In genomic region chr2:218368150-218368528, GRCh38 we compare ENCODE assay signal across 10 cellular contexts. TPM values are rescaled to one million over a fixed set of nuclear protein-coding genes. Genes with fewer than 3 reads are reported as not detected.
DNase-seq lines count a peak whose midpoint lies in the region; ATAC-seq and TF ChIP-seq lines count a peak whose summit lies in the region.
"Had no signal": no experiment of that assay in that cellular context is flagged by ENCODE, and none has a peak within 500 bp of the region (broad histone marks: within the 10 kb centered on the region; RNA-seq: fewer than 3 reads in every experiment).

No MANE protein-coding gene starts in this region.

- ATAC-seq in HG03442 (IDR thresholded peaks at IDR 0.05; ENCODE audit: unreplicated experiment) (no peak), GM19023 (IDR thresholded peaks at IDR 0.05; ENCODE audit: unreplicated experiment) (no peak)

- no TSS peak for BruUV-seq in MCF 10A (replicated peaks; lab: Mats Ljungman, UMichigan)

- no peaks in the 10 kb centered on the region for H3K4me1 Mint-ChIP-seq in MCF 10A (ENCODE audit: insufficient read depth, unreplicated experiment)

- POLR2A ChIA-PET in MCF 10A (lab: Yijun Ruan, JAX) = interaction anchor here (0.6 kb wide), 1 partner anchor 16 kb away, joined by 3 read pairs; no protein-coding TSS in a partner anchor

- H3K36me3 Mint-ChIP-seq in MCF 10A (ENCODE audit: insufficient read depth, unreplicated experiment) = no peaks in the 10 kb centered on the region

- no peaks in the 10 kb centered on the region for H3K36me3 ChIP-seq in breast epithelium
- H3K36me3 ChIP-seq in uterus = no peaks in the 10 kb centered on the region

- no peak for TF ChIP-seq CTCF in breast epithelium (IDR thresholded peaks at IDR 0.05)
- TF ChIP-seq CTCF in MCF 10A (IDR thresholded peaks at IDR 0.05; ENCODE audit: unreplicated experiment) = no peak
- no peak for TF ChIP-seq CTCF in uterus (IDR thresholded peaks at IDR 0.05)

- H3K27ac Mint-ChIP-seq in MCF 10A (ENCODE audit: low read depth, unreplicated experiment) = no peak overlapping the region

- H3K4me1 ChIP-seq in breast epithelium = no peaks in the 10 kb centered on the region
- peaks cover 90% of the 10 kb centered on the region for H3K4me1 ChIP-seq in mononuclear cell (ENCODE audit: insufficient read depth, low read length)
- no peaks in the 10 kb centered on the region for H3K4me1 ChIP-seq in uterus

- no peak for TF ChIP-seq POLR2A in breast epithelium (IDR thresholded peaks at IDR 0.05)
- no peak for TF ChIP-seq POLR2A in uterus (IDR thresholded peaks at IDR 0.05)

- H3K4me3 ChIP-seq in breast epithelium (peak overlapping the region; percentile 42 to 86 (median 65)), mononuclear cell (ENCODE audit: low read length) (peak overlapping the region; percentile 49), uterus (peak overlapping the region; percentile 44 to 45)

- no peaks in the 10 kb centered on the region for H3K9me3 Mint-ChIP-seq in MCF 10A (ENCODE audit: unreplicated experiment)

- CTCF ChIA-PET in MCF 10A (lab: Yijun Ruan, JAX) = interaction anchor here (0.6 to 1.0 kb wide), 3 partner anchors 14 to 1877 kb away, joined by 3 to 6 read pairs (median 3); no protein-coding TSS in a partner anchor

- intact Hi-C loops in breast epithelium (cut with DNase I; ENCODE audit: low total_unique reads) = no loop called here
- intact Hi-C loops in MCF 10A (cut with micrococcal nuclease) = no loop called here
- intact Hi-C loops in uterus (cut with DNase I; ENCODE audit: low total_unique reads) = no loop called here

- DNase-seq in breast epithelium (ENCODE audit: low spot score in 2 of 2) (no peak), MCF 10A (ENCODE audit: unreplicated experiment) (no peak), caudate nucleus (lab: John Stamatoyannopoulos, UW) (no peak), uterus (no peak), SIG-M5 (lab: John Stamatoyannopoulos, UW) (no peak)
- DNase-seq: DND-41 had no signal

- H3K27me3 ChIP-seq in breast epithelium (no peaks in the 10 kb centered on the region), mononuclear cell (ENCODE audit: insufficient read depth, low read length) (no peaks in the 10 kb centered on the region), uterus (no peaks in the 10 kb centered on the region)

- H3K9me3 ChIP-seq in breast epithelium = peaks cover 0 to 7% of the 10 kb centered on the region in 2 donors
- H3K9me3 ChIP-seq in mononuclear cell (ENCODE audit: low read depth, low read length) = no peaks in the 10 kb centered on the region
- H3K9me3 ChIP-seq in uterus = peaks cover 0 to 4% of the 10 kb centered on the region in 2 donors

- peaks cover 14% of the 10 kb centered on the region for H3K27me3 Mint-ChIP-seq in MCF 10A (ENCODE audit: insufficient read depth, unreplicated experiment)

- no peak overlapping the region for H3K4me3 Mint-ChIP-seq in MCF 10A (ENCODE audit: unreplicated experiment)

- H3K27ac ChIP-seq in breast epithelium = peak overlapping the region; percentile 93 to 99
- H3K27ac ChIP-seq in caudate nucleus (ENCODE audit: low read depth, low read length) = peak overlapping the region; percentile 86
- peak overlapping the region; percentile 88 to 95 for H3K27ac ChIP-seq in uterus

RNA-seq across cellular contexts. Expression of gene CATIP, which starts 11.5 kb away (rescaled TPM):
- total RNA-seq in breast epithelium (under 1 TPM in 1 of 3 donors, not detected in 2; 0.44 TPM), MCF 10A (2022) (not detected in 2 replicates), mononuclear cell (not detected), uterus (under 1 TPM in 2 of 4 donors, not detected in 2; 0.85 to 0.97 TPM)
- total RNA-seq: pulmonary artery endothelial cell had no signal

RNA-seq across cellular contexts. Expression of gene SLC11A1, which starts 13.9 kb away (rescaled TPM):
- total RNA-seq in breast epithelium = 10 to 100 TPM; 14.4 to 53.4 (median 17.9) TPM
- 0.09 and 0.32 TPM in 2 replicates for total RNA-seq in MCF 10A (2022)
- total RNA-seq in mononuclear cell = 126 TPM
- 10 to 100 TPM in 1 of 4 donors, 1 to 10 TPM in 1, under 1 TPM in 2; 0.26 to 14.0 (median 4.2) TPM for total RNA-seq in uterus
- total RNA-seq: pulmonary artery endothelial cell had no signal

RNA-seq across cellular contexts. Expression of gene CTDSP1, which starts 31.5 kb away (rescaled TPM):
- total RNA-seq in breast epithelium (100 to 1,000 TPM in 1 of 3 donors, 10 to 100 TPM in 2; 83.9 to 113 (median 95.9) TPM), MCF 10A (2022) (71.2 and 72.3 TPM in 2 replicates), mononuclear cell (59.7 TPM), uterus (100 to 1,000 TPM in 2 of 4 donors, 10 to 100 TPM in 2; 48.8 to 198 (median 76.8) TPM)

RNA-seq across cellular contexts. Expression of gene VIL1, which starts 50.8 kb away (rescaled TPM):
- total RNA-seq in breast epithelium = 1 to 10 TPM in 1 of 3 donors, under 1 TPM in 1, not detected in 1; under 0.01 to 2.9 TPM
- total RNA-seq in MCF 10A (2022) = not detected in 2 replicates
- 2.1 TPM for total RNA-seq in mononuclear cell
- total RNA-seq in uterus = under 1 TPM in 3 of 4 donors, not detected in 1; 0.28 to 0.59 (median 0.51) TPM
- total RNA-seq: pulmonary artery endothelial cell had no signal
